Comparison of ENCODE assay signal across 13 cellular contexts in genomic region chr1:184494929-184495328, GRCh38.
DNase-seq lines count a peak whose midpoint lies in the region; ATAC-seq and TF ChIP-seq lines count a peak whose summit lies in the region.
"Had no signal": no experiment of that assay in that cellular context is flagged by ENCODE, and none has a peak within 500 bp of the region (broad histone marks: within the 10 kb centered on the region; RNA-seq: fewer than 3 reads in every experiment).

No MANE protein-coding gene starts in this region.

- no peak for TF ChIP-seq CTCF in heart left ventricle (IDR thresholded peaks at IDR 0.05)
- no peak for TF ChIP-seq CTCF in breast epithelium (IDR thresholded peaks at IDR 0.05)

- DNase-seq in heart left ventricle: no peak
- no peak for DNase-seq in left cardiac atrium
- peak in 1 of 2 donors; percentile 56 for DNase-seq in stimulated activated effector memory CD8-positive, alpha-beta T cell treated with anti-CD3 and anti-CD28 coated beads, Interleukin-12 subunit alpha, Interleukin-12 subunit beta, amount 100 ng/mL, for 72 hours (ENCODE audit: low spot score in 2 of 2)
- DNase-seq in HuH-7 (ENCODE audit: low spot score): no peak
- no peak for DNase-seq in breast epithelium (ENCODE audit: low spot score in 2 of 2)
- no peak for DNase-seq in inferior parietal cortex (ENCODE audit: extremely low spot score)
- DNase-seq: activated CD4-positive, alpha-beta T cell treated with anti-CD3 and anti-CD28 coated beads for 36 hours; activated naive CD4-positive, alpha-beta T cell treated with anti-CD3 and anti-CD28 coated beads, Interleukin-2, amount 10 ng/mL, durations not matched to agents 7 days and 5 days; hippocampal formation; NCI-H187 had no signal

- no peak overlapping the region for H3K4me3 Mint-ChIP-seq in stimulated activated effector memory CD8-positive, alpha-beta T cell treated with anti-CD3 and anti-CD28 coated beads, Interleukin-12 subunit alpha, Interleukin-12 subunit beta, amount 100 ng/mL, for 72 hours
- H3K4me3 Mint-ChIP-seq: activated CD4-positive, alpha-beta T cell treated with anti-CD3 and anti-CD28 coated beads for 36 hours; activated naive CD4-positive, alpha-beta T cell treated with anti-CD3 and anti-CD28 coated beads, Interleukin-2, amount 10 ng/mL, durations not matched to agents 7 days and 5 days had no signal

- H3K36me3 ChIP-seq in heart left ventricle: no peaks in the 10 kb centered on the region
- H3K36me3 ChIP-seq in breast epithelium: no peaks in the 10 kb centered on the region

- no peaks in the 10 kb centered on the region for H3K9me3 ChIP-seq in heart left ventricle
- no peaks in the 10 kb centered on the region for H3K9me3 ChIP-seq in breast epithelium

- peaks cover 39% of the 10 kb centered on the region for H3K4me1 Mint-ChIP-seq in stimulated activated effector memory CD8-positive, alpha-beta T cell treated with anti-CD3 and anti-CD28 coated beads, Interleukin-12 subunit alpha, Interleukin-12 subunit beta, amount 100 ng/mL, for 72 hours

- H3K4me3 ChIP-seq in heart left ventricle: no peak overlapping the region
- no peak overlapping the region for H3K4me3 ChIP-seq in breast epithelium

- ATAC-seq in heart left ventricle (no peak), left cardiac atrium (no peak), GM21723 (IDR thresholded peaks at IDR 0.05; ENCODE audit: unreplicated experiment) (peak; percentile 82), HG03175 (IDR thresholded peaks at IDR 0.05; ENCODE audit: unreplicated experiment) (peak; percentile 68)
- peak; percentile 40 for ATAC-seq in stimulated activated effector memory CD8-positive, alpha-beta T cell treated with anti-CD3 and anti-CD28 coated beads, Interleukin-12 subunit alpha, Interleukin-12 subunit beta, amount 100 ng/mL, for 72 hours
- ATAC-seq: activated CD4-positive, alpha-beta T cell treated with anti-CD3 and anti-CD28 coated beads for 36 hours had no signal

- H3K4me1 ChIP-seq in heart left ventricle: peaks cover 0 to 88% (median 60%) of the 10 kb centered on the region in 12 donors
- H3K4me1 ChIP-seq in breast epithelium: no peaks in the 10 kb centered on the region

- WGBS in heart left ventricle, 4 donors: 89 to 92% (median 91%) methylated on average over 4 of the region's 4 CpGs

- no peaks in the 10 kb centered on the region for H3K9me3 Mint-ChIP-seq in stimulated activated effector memory CD8-positive, alpha-beta T cell treated with anti-CD3 and anti-CD28 coated beads, Interleukin-12 subunit alpha, Interleukin-12 subunit beta, amount 100 ng/mL, for 72 hours
- H3K9me3 Mint-ChIP-seq: activated naive CD4-positive, alpha-beta T cell treated with anti-CD3 and anti-CD28 coated beads, Interleukin-2, amount 10 ng/mL, durations not matched to agents 7 days and 5 days had no signal

- intact Hi-C loops in heart left ventricle (cut with DNase I) (loop anchor here in 5 of 10 donors (5.0 to 10.0 kb wide), 4 partner anchors 62 to 200 kb away; no protein-coding TSS in a partner anchor), left cardiac atrium (cut with DNase I) (loop anchor here in 1 of 2 donors (5.0 kb wide), 1 partner anchor 67 kb away; no protein-coding TSS in a partner anchor), breast epithelium (cut with DNase I; ENCODE audit: low total_unique reads) (no loop called here)

- H3K27ac ChIP-seq in heart left ventricle (peak overlapping the region in 9 of 12 donors; percentile 65 to 88 (median 83)), breast epithelium (no peak overlapping the region)
- H3K27ac ChIP-seq: RWPE1 had no signal

- no peak for TF ChIP-seq POLR2A in heart left ventricle (IDR thresholded peaks at IDR 0.05)
- TF ChIP-seq POLR2A in breast epithelium (IDR thresholded peaks at IDR 0.05): no peak

- H3K27me3 ChIP-seq in heart left ventricle (no peaks in the 10 kb centered on the region), breast epithelium (no peaks in the 10 kb centered on the region)

- H3K27ac Mint-ChIP-seq in stimulated activated effector memory CD8-positive, alpha-beta T cell treated with anti-CD3 and anti-CD28 coated beads, Interleukin-12 subunit alpha, Interleukin-12 subunit beta, amount 100 ng/mL, for 72 hours: peak overlapping the region; percentile 27
- H3K27ac Mint-ChIP-seq: activated CD4-positive, alpha-beta T cell treated with anti-CD3 and anti-CD28 coated beads for 36 hours; activated naive CD4-positive, alpha-beta T cell treated with anti-CD3 and anti-CD28 coated beads, Interleukin-2, amount 10 ng/mL, durations not matched to agents 7 days and 5 days had no signal

- no peaks in the 10 kb centered on the region for H3K36me3 Mint-ChIP-seq in stimulated activated effector memory CD8-positive, alpha-beta T cell treated with anti-CD3 and anti-CD28 coated beads, Interleukin-12 subunit alpha, Interleukin-12 subunit beta, amount 100 ng/mL, for 72 hours
- H3K36me3 Mint-ChIP-seq: activated naive CD4-positive, alpha-beta T cell treated with anti-CD3 and anti-CD28 coated beads, Interleukin-2, amount 10 ng/mL, durations not matched to agents 7 days and 5 days had no signal

Comparison
In these comparisons a context has a peak if more than half of its experiments do, and no peak if none do; other contexts are left out.
1. ATAC-seq: peak in GM21723 (single experiment), HG03175 (single experiment) and stimulated activated effector memory CD8-positive, alpha-beta T cell treated with anti-CD3 and anti-CD28 coated beads, Interleukin-12 subunit alpha, Interleukin-12 subunit beta, amount 100 ng/mL, for 72 hours (single experiment); none in heart left ventricle (0 of 4) and left cardiac atrium (0 of 2).
2. H3K27ac ChIP-seq: peak in heart left ventricle (9 of 12); none in breast epithelium (0 of 2).